In genomic region chr20:50308166-50308512, GRCh38 we compare ENCODE assay signal across 12 cellular contexts.
DNase-seq lines count a peak whose midpoint lies in the region; ATAC-seq, FAIRE-seq and TF ChIP-seq lines count a peak whose summit lies in the region.
"Had no signal": no experiment of that assay in that cellular context is flagged by ENCODE, and none has a peak within 500 bp of the region (broad histone marks: within the 10 kb centered on the region; RNA-seq: fewer than 3 reads in every experiment).

No MANE protein-coding gene starts in this region.

- no peaks in the 10 kb centered on the region for H3K9me3 Mint-ChIP-seq in Calu3 (ENCODE audit: low read depth, unreplicated experiment)
- H3K9me3 Mint-ChIP-seq: CD4-positive, CD25-positive, alpha-beta regulatory T cell; naive B cell had no signal

- peaks cover 65% of the 10 kb centered on the region for H3K4me1 Mint-ChIP-seq in Calu3 (ENCODE audit: low read depth, unreplicated experiment)
- H3K4me1 Mint-ChIP-seq: CD4-positive, CD25-positive, alpha-beta regulatory T cell; naive B cell had no signal

- peaks cover 9% of the 10 kb centered on the region for H3K27me3 Mint-ChIP-seq in Calu3 (ENCODE audit: unreplicated experiment)

- H3K36me3 Mint-ChIP-seq in Calu3 (ENCODE audit: insufficient read depth, unreplicated experiment) = no peaks in the 10 kb centered on the region
- H3K36me3 Mint-ChIP-seq: CD4-positive, CD25-positive, alpha-beta regulatory T cell; naive B cell had no signal

- intact Hi-C loops in Calu3 (cut with micrococcal nuclease; ENCODE audit: unreplicated experiment) = no loop called here

- H3K27me3 ChIP-seq in WERI-Rb-1 (ENCODE audit: insufficient read depth, low read depth, severe bottlenecking) (no peaks in the 10 kb centered on the region), foreskin keratinocyte (peaks cover 3% of the 10 kb centered on the region), rectal smooth muscle tissue (ENCODE audit: control insufficient read depth, insufficient read depth, low read length) (no peaks in the 10 kb centered on the region)

- H3K4me1 ChIP-seq in foreskin keratinocyte = peaks cover 5% of the 10 kb centered on the region
- peaks cover 53% of the 10 kb centered on the region for H3K4me1 ChIP-seq in rectal smooth muscle tissue (ENCODE audit: control insufficient read depth, insufficient read depth, low read length)

- H3K9ac ChIP-seq in rectal smooth muscle tissue (ENCODE audit: low read length) = no peak overlapping the region
- H3K9ac ChIP-seq: KMS-11 had no signal

- H3K36me3 ChIP-seq in WERI-Rb-1 (no peaks in the 10 kb centered on the region), rectal smooth muscle tissue (ENCODE audit: control insufficient read depth, insufficient read depth, low read length) (no peaks in the 10 kb centered on the region)

- no peak for TF ChIP-seq POLR2A in GM12892 (IDR thresholded peaks at IDR 0.05; ENCODE audit: low read depth, low read length)

- TF ChIP-seq CTCF in Calu3 (IDR thresholded peaks at IDR 0.05; ENCODE audit: unreplicated experiment) = no peak
- no peak for TF ChIP-seq CTCF in WERI-Rb-1 (IDR thresholded peaks at IDR 0.05; ENCODE audit: low read depth, low read length)
- TF ChIP-seq CTCF in foreskin keratinocyte (conservative IDR thresholded peaks at IDR 0.05) = no peak

- CTCF ChIA-PET in Calu3 (lab: Charles Lee) = interaction anchor here (1.3 to 1.9 kb wide), 3 partner anchors 12 to 15 kb away, joined by 4 to 5 read pairs (median 5); no protein-coding TSS in a partner anchor

- H3K9me3 ChIP-seq in WERI-Rb-1 (ENCODE audit: severe bottlenecking) = no peaks in the 10 kb centered on the region

- H3K27ac Mint-ChIP-seq in Calu3 (ENCODE audit: unreplicated experiment) = peak overlapping the region; percentile 20
- H3K27ac Mint-ChIP-seq: CD4-positive, CD25-positive, alpha-beta regulatory T cell; naive B cell had no signal

- DNase-seq in Calu3 = no peak
- no peak for DNase-seq in WERI-Rb-1
- DNase-seq in foreskin keratinocyte = no peak
- DNase-seq in T1000 (lab: John Stamatoyannopoulos, UW) = no peak
- no peak for DNase-seq in GM12892 (ENCODE audit: insufficient read length)
- DNase-seq: CD4-positive, CD25-positive, alpha-beta regulatory T cell; naive B cell had no signal

- H3K27ac ChIP-seq in WERI-Rb-1 (peak overlapping the region; percentile 82), foreskin keratinocyte (peak overlapping the region; percentile 55), rectal smooth muscle tissue (ENCODE audit: low read depth, low read length) (peak overlapping the region; percentile 98)
- H3K27ac ChIP-seq: KMS-11 had no signal

- H3K4me3 Mint-ChIP-seq in Calu3 (ENCODE audit: low read depth, unreplicated experiment) = no peak overlapping the region
- H3K4me3 Mint-ChIP-seq: CD4-positive, CD25-positive, alpha-beta regulatory T cell; naive B cell had no signal

- FAIRE-seq in GM12892 (lab: Jason Lieb, UNC) = no peak
- FAIRE-seq: bronchial epithelial cell had no signal

- H3K4me3 ChIP-seq in WERI-Rb-1 (ENCODE audit: low read depth, low read length) = 0 out of 2 replicates have a peak overlapping the region, but pooled peaks have one; percentile 2
- no peak overlapping the region for H3K4me3 ChIP-seq in rectal smooth muscle tissue (ENCODE audit: low read length)

- ATAC-seq in foreskin keratinocyte (no peak), HG02970 (IDR thresholded peaks at IDR 0.05; ENCODE audit: low FRiP score, unreplicated experiment) (no peak), HG03159 (IDR thresholded peaks at IDR 0.05; ENCODE audit: unreplicated experiment) (no peak)

- BruUV-seq in Calu3 (replicated peaks; lab: Mats Ljungman, UMichigan) = no TSS peak
